ENCODE assay signal across 20 cellular contexts in genomic region chr17:40474419-40475002, GRCh38. TPM values are rescaled to one million over a fixed set of nuclear protein-coding genes. Genes with fewer than 3 reads are reported as not detected.
DNase-seq lines count a peak whose midpoint lies in the region; ATAC-seq, FAIRE-seq and TF ChIP-seq lines count a peak whose summit lies in the region.
"Had no signal": no experiment of that assay in that cellular context is flagged by ENCODE, and none has a peak within 500 bp of the region (broad histone marks: within the 10 kb centered on the region; RNA-seq: fewer than 3 reads in every experiment).

No MANE protein-coding gene starts in this region.

- H3K36me3 ChIP-seq in K562 (ENCODE audit: control insufficient read depth, insufficient read depth, low read length): no peaks in the 10 kb centered on the region
- no peaks in the 10 kb centered on the region for H3K36me3 ChIP-seq in stomach
- H3K36me3 ChIP-seq: brain microvascular endothelial cell, pancreas had no signal

- H4K20me1 ChIP-seq in K562 (replicated peaks; ENCODE audit: control insufficient read depth, insufficient read depth, low read length): no peaks in the 10 kb centered on the region

- H3K4me1 ChIP-seq in K562 (replicated peaks in 1 of 2; ENCODE audit: control insufficient read depth in 2 of 2, insufficient read depth in 2 of 2, low read length in 2 of 2) (peaks cover 11 to 31% of the 10 kb centered on the region in 2 experiments; a peak in 4 of 5 replicates), stomach (peaks cover 5 to 65% (median 29%) of the 10 kb centered on the region in 4 donors)
- H3K4me1 ChIP-seq: pancreas had no signal

- CTCF ChIA-PET in activated CD4-positive, alpha-beta T cell treated with anti-CD3 and anti-CD28 coated beads, Interleukin-2, amount 10 ng/mL, durations not matched to agents 7 days and 5 days (lab: Charles Lee): interaction anchor here (0.5 to 3.2 kb wide), 9 partner anchors 10 to 255 kb away, joined by 3 to 27 read pairs (median 4); partner anchors contain the start of gene CDC6
- CTCF ChIA-PET in K562 (lab: Yijun Ruan, JAX; ENCODE audit: low intra/inter-chr PET ratio): interaction anchor here (0.6 to 1.1 kb wide), 3 partner anchors 15 to 85 kb away, joined by 3 to 5 read pairs (median 3); no protein-coding TSS in a partner anchor

- TF ChIP-seq EP300 in K562 (IDR thresholded peaks at IDR 0.05; ENCODE audit: low read length) (no peak), stomach (IDR thresholded peaks at IDR 0.05) (no peak)

- POLR2A ChIA-PET in activated CD4-positive, alpha-beta T cell treated with anti-CD3 and anti-CD28 coated beads, Interleukin-2, amount 10 ng/mL, durations not matched to agents 7 days and 5 days (lab: Charles Lee): no interaction called here
- POLR2A ChIA-PET in K562 (lab: Yijun Ruan, JAX): interaction anchor here (0.6 to 2.1 kb wide), 3 partner anchors 11 to 16 kb away, joined by 3 to 13 read pairs (median 6); no protein-coding TSS in a partner anchor

- no peaks in the 10 kb centered on the region for H3K9me1 ChIP-seq in K562 (ENCODE audit: control insufficient read depth, insufficient read depth, low read length)

- no TSS peak for BruUV-seq in K562 (replicated peaks; lab: Mats Ljungman, UMichigan)

- DNase-seq in activated CD4-positive, alpha-beta T cell treated with anti-CD3 and anti-CD28 coated beads, Interleukin-2, amount 10 ng/mL, durations not matched to agents 7 days and 5 days: no peak
- DNase-seq in activated CD4-positive, alpha-beta T cell treated with anti-CD3 and anti-CD28 coated beads for 4 hours: no peak
- peak; percentile 53 to 62 (median 57) for DNase-seq in K562 (ENCODE audit: extremely low read depth in 1 of 4, low spot score in 3 of 4)
- peak; percentile 40 for DNase-seq in iris pigment epithelial cell (ENCODE audit: low read depth)
- DNase-seq in stomach: no peak
- DNase-seq in T-helper 2 cell treated with Interferon-gamma antibody and Interleukin-4, amounts not matched to agents 5 μg/mL and 100 μg/mL, for 36 hours (ENCODE audit: low spot score): no peak
- DNase-seq: 8988T; activated naive CD4-positive, alpha-beta T cell treated with anti-CD3 and anti-CD28 coated beads, Interleukin-2, amount 10 ng/mL, durations not matched to agents 7 days and 5 days; brain microvascular endothelial cell; DMS79 treated with DMSO at 0.1 percent for 48 hours; NCI-H1105; pancreas had no signal

- no peak overlapping the region for H3K4me2 ChIP-seq in K562 (ENCODE audit: insufficient read depth, low read length)

- in situ Hi-C loops in K562 (cut with MboI): no loop called here

- 45% methylated on average over 9 of the region's 9 CpGs for WGBS in K562 (ENCODE audit: insufficient coverage, low coverage, missing lambda C conversion rate)
- WGBS in stomach, 5 donors: 80 to 91% (median 86%) methylated on average over 9 of the region's 9 CpGs

- peak overlapping the region in 1 of 2 experiments; percentile 23; a peak in 2 of 4 replicates for H3K9ac ChIP-seq in K562 (ENCODE audit: insufficient read depth in 1 of 2, low read depth in 2 of 2, low read length in 2 of 2)

- ATAC-seq in K562: peak; percentile 62
- ATAC-seq in GM18498 (IDR thresholded peaks at IDR 0.05; ENCODE audit: unreplicated experiment): no peak
- ATAC-seq in HG02938 (IDR thresholded peaks at IDR 0.05; ENCODE audit: unreplicated experiment): no peak
- ATAC-seq: pancreas, Right ventricle myocardium inferior had no signal

- H3K9me3 ChIP-seq in K562 (replicated peaks; ENCODE audit: control insufficient read depth, insufficient read depth, low read depth, low read length) (no peaks in the 10 kb centered on the region), stomach (no peaks in the 10 kb centered on the region)
- H3K9me3 ChIP-seq: pancreas had no signal

- H3K27ac ChIP-seq in K562 (ENCODE audit: extremely low read depth, low read depth, low read length) (no peak overlapping the region), stomach (peak overlapping the region in 4 of 5 donors; percentile 12 to 82 (median 50))
- H3K27ac ChIP-seq: brain microvascular endothelial cell, C4-2B, pancreas had no signal

- peak overlapping the region; percentile 41 for H3K27ac Mint-ChIP-seq in activated CD4-positive, alpha-beta T cell treated with anti-CD3 and anti-CD28 coated beads, Interleukin-2, amount 10 ng/mL, durations not matched to agents 7 days and 5 days
- H3K27ac Mint-ChIP-seq in T-helper 2 cell treated with Interferon-gamma antibody and Interleukin-4, amounts not matched to agents 5 μg/mL and 100 μg/mL, for 36 hours: no peak overlapping the region
- H3K27ac Mint-ChIP-seq: T-helper 1 cell treated with Interleukin-12 subunit alpha and Interleukin-12 subunit beta and Interleukin-4 antibody, amounts not matched to agents 30 μg/mL and 1 μg/mL, for 36 hours; type B pancreatic cell had no signal

- no peaks in the 10 kb centered on the region for H3K27me3 Mint-ChIP-seq in activated CD4-positive, alpha-beta T cell treated with anti-CD3 and anti-CD28 coated beads, Interleukin-2, amount 10 ng/mL, durations not matched to agents 7 days and 5 days
- H3K27me3 Mint-ChIP-seq in T-helper 2 cell treated with Interferon-gamma antibody and Interleukin-4, amounts not matched to agents 5 μg/mL and 100 μg/mL, for 36 hours (ENCODE audit: low read depth): no peaks in the 10 kb centered on the region
- H3K27me3 Mint-ChIP-seq: type B pancreatic cell had no signal

- H3K9me3 Mint-ChIP-seq in activated CD4-positive, alpha-beta T cell treated with anti-CD3 and anti-CD28 coated beads, Interleukin-2, amount 10 ng/mL, durations not matched to agents 7 days and 5 days: no peaks in the 10 kb centered on the region
- H3K9me3 Mint-ChIP-seq in T-helper 2 cell treated with Interferon-gamma antibody and Interleukin-4, amounts not matched to agents 5 μg/mL and 100 μg/mL, for 36 hours: no peaks in the 10 kb centered on the region
- H3K9me3 Mint-ChIP-seq: activated naive CD4-positive, alpha-beta T cell treated with anti-CD3 and anti-CD28 coated beads, Interleukin-2, amount 10 ng/mL, durations not matched to agents 7 days and 5 days had no signal

- TF ChIP-seq POLR2A in K562 (conservative IDR thresholded peaks at IDR 0.05): no peak
- TF ChIP-seq POLR2A in stomach (IDR thresholded peaks at IDR 0.05): no peak

- no peak for TF ChIP-seq RAD21 in K562 (CRISPR knock-in tag; conservative IDR thresholded peaks at IDR 0.05 in 1 of 2, IDR thresholded peaks at IDR 0.05 in 1 of 2)

- H3K36me3 Mint-ChIP-seq in activated CD4-positive, alpha-beta T cell treated with anti-CD3 and anti-CD28 coated beads, Interleukin-2, amount 10 ng/mL, durations not matched to agents 7 days and 5 days (ENCODE audit: low read depth): peaks cover 8% of the 10 kb centered on the region
- H3K36me3 Mint-ChIP-seq in T-helper 2 cell treated with Interferon-gamma antibody and Interleukin-4, amounts not matched to agents 5 μg/mL and 100 μg/mL, for 36 hours (ENCODE audit: low read depth): peaks cover 21% of the 10 kb centered on the region
- H3K36me3 Mint-ChIP-seq: type B pancreatic cell had no signal

- TF ChIP-seq CTCF in K562 (IDR thresholded peaks at IDR 0.05 in 2 of 3, conservative IDR thresholded peaks at IDR 0.05 in 1 of 3; ENCODE audit: insufficient read depth in 2 of 3, low read depth in 1 of 3, low read length in 3 of 3) (no peak), stomach (IDR thresholded peaks at IDR 0.05) (no peak)

- no peaks in the 10 kb centered on the region for H3K27me3 ChIP-seq in K562 (ENCODE audit: control insufficient read depth in 2 of 2, insufficient read depth in 2 of 2, low read length in 2 of 2)
- H3K27me3 ChIP-seq in stomach: no peaks in the 10 kb centered on the region
- H3K27me3 ChIP-seq: brain microvascular endothelial cell, pancreas had no signal

- intact Hi-C loops in K562 (cut with micrococcal nuclease): loop anchor here (5.0 to 10.0 kb wide), 2 partner anchors 32 to 110 kb away; partner anchors contain the start of genes GJD3 and IGFBP4
- intact Hi-C loops in stomach (cut with DNase I; ENCODE audit: low total_unique reads): no loop called here

- H3K4me3 ChIP-seq in K562 (no peak overlapping the region), stomach (no peak overlapping the region)
- H3K4me3 ChIP-seq: pancreas, skin epidermis had no signal

- no peaks in the 10 kb centered on the region for H3K79me2 ChIP-seq in K562 (ENCODE audit: control insufficient read depth, insufficient read depth, low read length)

- FAIRE-seq in K562 (lab: Jason Lieb, UNC): peak; percentile 68
- FAIRE-seq: pancreas had no signal

- peak overlapping the region; percentile 46; the same call in 1 of the 2 replicates for H2AFZ ChIP-seq in K562 (ENCODE audit: low read depth, low read length)

- no peak overlapping the region for H3K4me3 Mint-ChIP-seq in activated CD4-positive, alpha-beta T cell treated with anti-CD3 and anti-CD28 coated beads, Interleukin-2, amount 10 ng/mL, durations not matched to agents 7 days and 5 days
- H3K4me3 Mint-ChIP-seq in T-helper 2 cell treated with Interferon-gamma antibody and Interleukin-4, amounts not matched to agents 5 μg/mL and 100 μg/mL, for 36 hours: no peak overlapping the region
- H3K4me3 Mint-ChIP-seq: activated naive CD4-positive, alpha-beta T cell treated with anti-CD3 and anti-CD28 coated beads, Interleukin-2, amount 10 ng/mL, durations not matched to agents 7 days and 5 days; T-helper 1 cell treated with Interleukin-12 subunit alpha and Interleukin-12 subunit beta and Interleukin-4 antibody, amounts not matched to agents 30 μg/mL and 1 μg/mL, for 36 hours; type B pancreatic cell had no signal

- H3K4me1 Mint-ChIP-seq in activated CD4-positive, alpha-beta T cell treated with anti-CD3 and anti-CD28 coated beads, Interleukin-2, amount 10 ng/mL, durations not matched to agents 7 days and 5 days: peaks cover 44% of the 10 kb centered on the region
- peaks cover 35% of the 10 kb centered on the region for H3K4me1 Mint-ChIP-seq in T-helper 2 cell treated with Interferon-gamma antibody and Interleukin-4, amounts not matched to agents 5 μg/mL and 100 μg/mL, for 36 hours (ENCODE audit: low read depth)

RNA-seq across cellular contexts. Expression of gene TNS4, which starts 26.9 kb away (rescaled TPM):
- total RNA-seq in activated CD4-positive, alpha-beta T cell treated with anti-CD3 and anti-CD28 coated beads, Interleukin-2, amount 10 ng/mL, durations not matched to agents 7 days and 5 days: 1 to 10 TPM; 3.5 to 3.7 TPM
- total RNA-seq in K562 (2011; cell fraction: chromatin; rRNA removed; ENCODE audit: low replicate concordance): 2.1 and 5.8 TPM in 2 replicates
- 1.4 and 1.7 TPM in 2 replicates for total RNA-seq in K562 (2011; cell fraction: nucleolus; rRNA removed)
- total RNA-seq in K562 (2011; cell fraction: nucleoplasm; rRNA removed): 2.7 and 2.8 TPM in 2 replicates
- 0.18 and 0.24 TPM in 2 replicates for total RNA-seq in K562 (2014; rRNA removed)
- 0.06 and 0.11 TPM in 2 replicates for total RNA-seq in K562 (2014; rRNA removed; fragmentation: Illumina TruSeq; extraction: Trizol)
- total RNA-seq in K562 (2015; rRNA removed; fragmentation: Illumina TruSeq; extraction: Trizol): not detected in 2 replicates
- total RNA-seq in K562 (2021): 0.73 and 0.78 TPM in 2 replicates
- polyA plus RNA-seq in K562 (2011; rRNA removed): 0.15 and 0.53 TPM in 2 replicates
- polyA plus RNA-seq in K562 (2011; cell fraction: cytosol; rRNA removed): 0.09 and 0.89 TPM in 2 replicates
- 0.38 and 4.1 TPM in 2 replicates for polyA plus RNA-seq in K562 (2011; cell fraction: nucleus; rRNA removed)
- 0.49 and 1.4 TPM in 2 replicates for polyA plus RNA-seq in K562 (2012)
- polyA plus RNA-seq in K562 (2014; fragmentation: Illumina TruSeq; extraction: Trizol): 0.54 and 0.61 TPM in 2 replicates
- under 1 TPM; 0.04 to 0.07 TPM for polyA plus RNA-seq in K562 (2014; fragmentation: Nextera tagmentation; extraction: Ambion mirVana)
- 0.29 and 0.40 TPM in 2 replicates for polyA plus RNA-seq in K562 (2014; rRNA removed)
- 1.1 TPM in 1 of 2 replicates, not detected in the other for polyA minus RNA-seq in K562 (2011; rRNA and poly(A)+ RNA removed)
- 1.1 TPM in 1 of 2 replicates, not detected in the other for polyA minus RNA-seq in K562 (2011; cell fraction: cytosol; rRNA and poly(A)+ RNA removed)
- polyA minus RNA-seq in K562 (2011; cell fraction: nucleus; rRNA and poly(A)+ RNA removed): 0.22 and 2.7 TPM in 2 replicates
- 1 to 10 TPM in 1 of 5 donors, under 1 TPM in 3, not detected in 1; 0.18 to 3.5 (median 0.59) TPM for total RNA-seq in stomach
- polyA plus RNA-seq in stomach: 10 to 100 TPM in 1 of 3 donors, under 1 TPM in 1, not detected in 1; 0.62 to 23.2 TPM
- total RNA-seq: kidney epithelial cell, Right ventricle myocardium inferior had no signal
- polyA plus RNA-seq: pancreas had no signal

RNA-seq across cellular contexts. Expression of gene IGFBP4, which starts 31.3 kb away (rescaled TPM):
- total RNA-seq in activated CD4-positive, alpha-beta T cell treated with anti-CD3 and anti-CD28 coated beads, Interleukin-2, amount 10 ng/mL, durations not matched to agents 7 days and 5 days: 10 to 100 TPM; 65.2 to 67.9 TPM
- total RNA-seq in K562 (2011; cell fraction: chromatin; rRNA removed; ENCODE audit: low replicate concordance): 53.3 and 148 TPM in 2 replicates
- total RNA-seq in K562 (2011; cell fraction: nucleolus; rRNA removed): 159 and 208 TPM in 2 replicates
- total RNA-seq in K562 (2011; cell fraction: nucleoplasm; rRNA removed): 156 and 209 TPM in 2 replicates
- total RNA-seq in K562 (2014; rRNA removed) (17.8 and 18.6 TPM in 2 replicates), K562 (2014; rRNA removed; fragmentation: Illumina TruSeq; extraction: Trizol) (18.1 and 18.3 TPM in 2 replicates), K562 (2015; rRNA removed; fragmentation: Illumina TruSeq; extraction: Trizol) (12.0 and 12.6 TPM in 2 replicates), K562 (2021) (87.6 and 99.8 TPM in 2 replicates), stomach (100 to 1,000 TPM in 4 of 5 donors, 10 to 100 TPM in 1; 71.2 to 658 (median 186) TPM)
- polyA plus RNA-seq in K562 (2011; rRNA removed) (47.2 and 98.1 TPM in 2 replicates), K562 (2014; fragmentation: Illumina TruSeq; extraction: Trizol) (46.6 and 64.4 TPM in 2 replicates), K562 (2014; fragmentation: Nextera tagmentation; extraction: Ambion mirVana) (10 to 100 TPM in 1 of 2 experiments, 1 to 10 TPM in 1; 8.8 to 10.8 TPM), K562 (2014; rRNA removed) (37.5 and 43.5 TPM in 2 replicates), stomach (100 to 1,000 TPM in 2 of 3 donors, 10 to 100 TPM in 1; 77.3 to 175 (median 138) TPM)
- 47.0 and 129 TPM in 2 replicates for polyA plus RNA-seq in K562 (2011; cell fraction: cytosol; rRNA removed)
- 23.9 and 76.5 TPM in 2 replicates for polyA plus RNA-seq in K562 (2011; cell fraction: nucleus; rRNA removed)
- 64.1 and 158 TPM in 2 replicates for polyA plus RNA-seq in K562 (2012)
- 39.8 and 98.7 TPM in 2 replicates for polyA minus RNA-seq in K562 (2011; rRNA and poly(A)+ RNA removed)
- 51.3 and 106 TPM in 2 replicates for polyA minus RNA-seq in K562 (2011; cell fraction: cytosol; rRNA and poly(A)+ RNA removed)
- polyA minus RNA-seq in K562 (2011; cell fraction: nucleus; rRNA and poly(A)+ RNA removed): 11.2 and 17.0 TPM in 2 replicates

RNA-seq across cellular contexts. Expression of gene TOP2A, which starts 56.8 kb away (rescaled TPM):
- 100 to 1,000 TPM; 504 to 522 TPM for total RNA-seq in activated CD4-positive, alpha-beta T cell treated with anti-CD3 and anti-CD28 coated beads, Interleukin-2, amount 10 ng/mL, durations not matched to agents 7 days and 5 days
- 65.1 and 280 TPM in 2 replicates for total RNA-seq in K562 (2011; cell fraction: chromatin; rRNA removed; ENCODE audit: low replicate concordance)
- total RNA-seq in K562 (2011; cell fraction: nucleolus; rRNA removed): 39.0 and 56.5 TPM in 2 replicates
- 105 and 126 TPM in 2 replicates for total RNA-seq in K562 (2011; cell fraction: nucleoplasm; rRNA removed)
- 131 and 133 TPM in 2 replicates for total RNA-seq in K562 (2014; rRNA removed)
- 335 and 375 TPM in 2 replicates for total RNA-seq in K562 (2014; rRNA removed; fragmentation: Illumina TruSeq; extraction: Trizol)
- total RNA-seq in K562 (2015; rRNA removed; fragmentation: Illumina TruSeq; extraction: Trizol): 257 and 281 TPM in 2 replicates
- total RNA-seq in K562 (2021): 266 and 282 TPM in 2 replicates
- polyA plus RNA-seq in K562 (2011; rRNA removed): 150 and 347 TPM in 2 replicates
- polyA plus RNA-seq in K562 (2011; cell fraction: cytosol; rRNA removed): 39.7 and 72.0 TPM in 2 replicates
- polyA plus RNA-seq in K562 (2011; cell fraction: nucleus; rRNA removed): 94.7 and 101 TPM in 2 replicates
- polyA plus RNA-seq in K562 (2012): 250 and 293 TPM in 2 replicates
- 204 and 233 TPM in 2 replicates for polyA plus RNA-seq in K562 (2014; fragmentation: Illumina TruSeq; extraction: Trizol)
- polyA plus RNA-seq in K562 (2014; fragmentation: Nextera tagmentation; extraction: Ambion mirVana): 100 to 1,000 TPM; 175 to 259 TPM
- polyA plus RNA-seq in K562 (2014; rRNA removed): 163 and 185 TPM in 2 replicates
- polyA minus RNA-seq in K562 (2011; rRNA and poly(A)+ RNA removed): 222 and 350 TPM in 2 replicates
- polyA minus RNA-seq in K562 (2011; cell fraction: cytosol; rRNA and poly(A)+ RNA removed): 60.8 and 128 TPM in 2 replicates
- polyA minus RNA-seq in K562 (2011; cell fraction: nucleus; rRNA and poly(A)+ RNA removed): 61.9 and 96.7 TPM in 2 replicates
- total RNA-seq in stomach: 100 to 1,000 TPM in 1 of 5 donors, 10 to 100 TPM in 2, 1 to 10 TPM in 2; 8.0 to 129 (median 17.2) TPM
- 10 to 100 TPM in 1 of 3 donors, 1 to 10 TPM in 2; 1.2 to 27.3 (median 9.1) TPM for polyA plus RNA-seq in stomach

Comparison
In these comparisons a context has a peak if more than half of its experiments do, and no peak if none do; other contexts are left out.
1. DNase-seq: peak in K562 (4 of 4) and iris pigment epithelial cell (single experiment); none in activated CD4-positive, alpha-beta T cell treated with anti-CD3 and anti-CD28 coated beads, Interleukin-2, amount 10 ng/mL, durations not matched to agents 7 days and 5 days (single experiment), activated CD4-positive, alpha-beta T cell treated with anti-CD3 and anti-CD28 coated beads for 4 hours (0 of 2), stomach (single experiment) and T-helper 2 cell treated with Interferon-gamma antibody and Interleukin-4, amounts not matched to agents 5 μg/mL and 100 μg/mL, for 36 hours (single experiment).